In the genomic region with DNA sequence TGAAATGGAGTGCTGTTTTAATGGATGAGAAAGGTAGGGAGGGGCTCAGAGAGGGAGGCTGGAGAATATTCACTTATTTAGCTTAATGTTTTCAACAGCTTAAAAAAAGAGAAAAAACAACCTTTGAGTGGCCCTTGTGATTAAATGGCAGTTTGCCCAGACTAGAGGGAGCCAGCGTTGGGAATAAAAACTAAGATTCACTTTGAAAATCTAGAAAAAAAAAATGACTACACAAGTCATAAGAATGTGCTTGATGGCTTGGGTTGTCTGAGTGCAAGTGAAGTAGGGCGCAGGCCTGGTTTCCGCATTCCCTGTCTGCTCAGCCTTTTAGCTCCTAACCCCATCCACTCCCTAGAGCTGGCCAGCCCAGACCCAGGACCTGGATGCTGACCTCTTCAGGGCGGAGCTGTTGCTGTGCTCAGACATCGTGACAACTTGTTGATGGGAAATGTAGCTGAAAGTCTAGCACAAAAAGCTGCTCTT, we compare ENCODE assay signal across 12 cellular contexts. TPM values are rescaled to one million over a fixed set of nuclear protein-coding genes. Genes with fewer than 3 reads are reported as not detected.
DNase-seq lines count a peak whose midpoint lies in the region; ATAC-seq and TF ChIP-seq lines count a peak whose summit lies in the region.
"Had no signal": no experiment of that assay in that cellular context is flagged by ENCODE, and none has a peak within 500 bp of the region (broad histone marks: within the 10 kb centered on the region; RNA-seq: fewer than 3 reads in every experiment).

No MANE protein-coding gene starts in this region.

- H3K27ac ChIP-seq in gastrocnemius medialis, result peak overlapping the region; percentile 49 to 66 (median 60)
- no peak overlapping the region for H3K27ac ChIP-seq in neural progenitor cell

- H3K4me3 ChIP-seq in choroid plexus epithelial cell (ENCODE audit: low read depth, low read length), result no peak overlapping the region
- no peak overlapping the region for H3K4me3 ChIP-seq in gastrocnemius medialis
- no peak overlapping the region for H3K4me3 ChIP-seq in neural progenitor cell

- intact Hi-C loops in gastrocnemius medialis (cut with DNase I; ENCODE audit: low total_unique reads), result no loop called here

- no peak overlapping the region for H3K4me2 ChIP-seq in neural progenitor cell

- TF ChIP-seq CTCF in choroid plexus epithelial cell (conservative IDR thresholded peaks at IDR 0.05; ENCODE audit: low read depth, low read length), result no peak
- TF ChIP-seq CTCF in gastrocnemius medialis (IDR thresholded peaks at IDR 0.05 in 4 of 5, conservative IDR thresholded peaks at IDR 0.05 in 1 of 5), result no peak
- TF ChIP-seq CTCF in neural progenitor cell (IDR thresholded peaks at IDR 0.05), result no peak

- H3K9me3 Mint-ChIP-seq in neural progenitor cell, result no peaks in the 10 kb centered on the region
- H3K9me3 Mint-ChIP-seq: activated T-helper 2 cell treated with anti-CD3 and anti-CD28 coated beads, Interferon-gamma antibody, Interleukin-2, Interleukin-4, amounts not matched to agents 10 μg/mL and 5 μg/mL and 100 μg/mL, durations not matched to agents 14 hours and 24 hours and 36 hours had no signal

- in situ Hi-C loops in gastrocnemius medialis (cut with MboI; ENCODE audit: low sequenced_read_pairs in 4 of 4), result no loop called here

- H3K27me3 ChIP-seq in gastrocnemius medialis (no peaks in the 10 kb centered on the region), neural progenitor cell (no peaks in the 10 kb centered on the region)

- peaks cover 6% of the 10 kb centered on the region for H3K4me1 Mint-ChIP-seq in neural progenitor cell

- H3K4me1 ChIP-seq in gastrocnemius medialis (peaks cover 35 to 42% of the 10 kb centered on the region in 2 donors), neural progenitor cell (no peaks in the 10 kb centered on the region)

- H3K27ac Mint-ChIP-seq in neural progenitor cell, result no peak overlapping the region
- H3K27ac Mint-ChIP-seq: activated T-helper 2 cell treated with anti-CD3 and anti-CD28 coated beads, Interferon-gamma antibody, Interleukin-2, Interleukin-4, amounts not matched to agents 10 μg/mL and 5 μg/mL and 100 μg/mL, durations not matched to agents 14 hours and 24 hours and 36 hours; T-helper 17 cell had no signal

- no peaks in the 10 kb centered on the region for H3K79me2 ChIP-seq in neural progenitor cell (ENCODE audit: low read depth)

- TF ChIP-seq POLR2A in gastrocnemius medialis (IDR thresholded peaks at IDR 0.05), result no peak

- H3K27me3 Mint-ChIP-seq in neural progenitor cell (ENCODE audit: insufficient read depth, low read depth), result peaks cover 2% of the 10 kb centered on the region

- H3K36me3 ChIP-seq in gastrocnemius medialis (no peaks in the 10 kb centered on the region), neural progenitor cell (no peaks in the 10 kb centered on the region)

- no peaks in the 10 kb centered on the region for H4K20me1 ChIP-seq in neural progenitor cell (ENCODE audit: low read depth)

- H2AFZ ChIP-seq in neural progenitor cell (replicated peaks), result no peak overlapping the region

- no peaks in the 10 kb centered on the region for H3F3A ChIP-seq in neural progenitor cell (ENCODE audit: low read depth)

- H3K9me3 ChIP-seq in gastrocnemius medialis, result no peaks in the 10 kb centered on the region
- H3K9me3 ChIP-seq in neural progenitor cell (ENCODE audit: low read depth), result no peaks in the 10 kb centered on the region
- H3K9me3 ChIP-seq: Caco-2 had no signal

- H3K4me3 Mint-ChIP-seq in neural progenitor cell, result no peak overlapping the region
- H3K4me3 Mint-ChIP-seq: T-helper 17 cell had no signal

- DNase-seq in HCEC 1CT (peak; percentile 26), choroid plexus epithelial cell (ENCODE audit: low read depth) (peak; percentile 92), kidney glomerular epithelial cell (lab: John Stamatoyannopoulos, UW) (peak; percentile 62), gastrocnemius medialis (peak; percentile 37 to 55), occipital lobe (lab: John Stamatoyannopoulos, UW) (no peak), NOMO-1 (lab: John Stamatoyannopoulos, UW; ENCODE audit: unreplicated experiment in 2 of 2) (no peak), neural progenitor cell (ENCODE audit: low spot score) (no peak)
- DNase-seq: Caco-2, NCI-H510A, T-helper 17 cell had no signal

- H3K9ac ChIP-seq in neural progenitor cell, result no peak overlapping the region

- ATAC-seq in gastrocnemius medialis, result peak; percentile 45 to 83
- no peak for ATAC-seq in GM21515 (IDR thresholded peaks at IDR 0.05; ENCODE audit: unreplicated experiment)
- ATAC-seq: T-helper 17 cell had no signal

- H3K36me3 Mint-ChIP-seq in neural progenitor cell, result peaks cover 9% of the 10 kb centered on the region

RNA-seq across cellular contexts. Expression of a gene that starts 28.9 kb away (rescaled TPM):
- total RNA-seq in gastrocnemius medialis, result 10 to 100 TPM; 24.1 to 66.3 (median 40.1) TPM
- 36.0 TPM for total RNA-seq in occipital lobe
- total RNA-seq in neural progenitor cell (ENCODE audit: low replicate concordance), result 44.3 and 60.9 TPM in 2 replicates

Comparison
In these comparisons a context has a peak if more than half of its experiments do, and no peak if none do; other contexts are left out.
1. DNase-seq: peak in HCEC 1CT (single experiment), choroid plexus epithelial cell (single experiment), kidney glomerular epithelial cell (single experiment) and gastrocnemius medialis (2 of 2); none in occipital lobe (single experiment), NOMO-1 (0 of 2) and neural progenitor cell (single experiment).